Comparison of ENCODE assay signal across 8 cellular contexts in the genomic region with DNA sequence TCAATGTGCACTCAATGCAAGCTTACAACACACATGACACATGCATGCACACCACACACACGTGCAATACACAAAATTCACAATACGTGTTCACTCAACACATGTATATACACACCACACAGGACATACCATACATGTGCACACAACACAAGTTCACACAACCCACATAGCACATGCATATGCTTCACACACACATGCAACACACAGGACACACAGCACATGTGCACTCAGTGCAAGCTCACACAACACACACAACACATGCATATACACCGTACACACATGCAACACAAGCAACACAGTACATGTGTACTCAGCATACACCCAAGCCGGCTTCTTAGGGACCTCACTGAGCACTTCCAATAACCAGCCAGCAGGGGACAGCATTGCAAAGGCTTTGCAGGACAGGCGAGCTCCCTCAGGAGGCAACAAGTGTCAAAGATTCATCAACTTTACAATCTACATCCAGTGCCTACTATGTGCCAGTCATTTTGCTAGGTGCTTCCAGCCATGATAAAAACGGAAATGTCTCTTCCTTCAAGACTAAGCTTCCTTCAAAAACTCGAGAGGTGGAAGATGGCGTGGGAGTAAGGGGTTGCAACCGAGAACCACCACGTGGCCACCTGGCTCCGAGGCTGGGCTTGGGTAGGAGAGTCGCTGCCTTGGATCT.
DNase-seq lines count a peak whose midpoint lies in the region; ATAC-seq and TF ChIP-seq lines count a peak whose summit lies in the region.

No MANE protein-coding gene starts in this region.

- H3K27me3 Mint-ChIP-seq in Caco-2 (ENCODE audit: insufficient read depth, unreplicated experiment), result no peaks in the 10 kb centered on the region

- H3K4me1 ChIP-seq in Caco-2, result peaks cover 40% of the 10 kb centered on the region
- peaks cover 21% of the 10 kb centered on the region for H3K4me1 ChIP-seq in SJCRH30
- peaks cover 10 to 52% (median 27%) of the 10 kb centered on the region in 3 donors for H3K4me1 ChIP-seq in gastroesophageal sphincter
- no peaks in the 10 kb centered on the region for H3K4me1 ChIP-seq in ovary (ENCODE audit: insufficient read depth)
- peaks cover 0 to 7% (median 0%) of the 10 kb centered on the region in 4 donors for H3K4me1 ChIP-seq in tibial nerve

- TF ChIP-seq POLR2A in gastroesophageal sphincter (IDR thresholded peaks at IDR 0.05) (no peak), ovary (IDR thresholded peaks at IDR 0.05) (no peak), tibial nerve (IDR thresholded peaks at IDR 0.05) (no peak)

- DNase-seq in Caco-2, result peak; percentile 87 to 90
- peak; percentile 77 for DNase-seq in GM20000 (ENCODE audit: low spot score)
- DNase-seq in HuH-7.5 (ENCODE audit: low spot score), result peak; percentile 68
- peak; percentile 68 to 87 for DNase-seq in SJCRH30
- DNase-seq in activated effector memory CD4-positive, alpha-beta T cell treated with Interleukin-2 at 50 U/mL for 16 hours, result peak; percentile 53
- DNase-seq in ovary, result peak; percentile 71 to 79 (median 77)
- DNase-seq in tibial nerve (ENCODE audit: low spot score in 2 of 2), result peak; percentile 57 to 79

- H3K36me3 Mint-ChIP-seq in Caco-2 (ENCODE audit: insufficient read depth, unreplicated experiment), result no peaks in the 10 kb centered on the region

- 45 to 51% methylated on average over 7 to 8 of the region's 12 CpGs for WGBS in gastroesophageal sphincter (ENCODE audit: low coverage in 1 of 2), 2 donors
- 24 to 35% (median 25%) methylated on average over 12 of the region's 12 CpGs for WGBS in ovary, 3 donors
- WGBS in tibial nerve, 2 donors, result 47 to 49% methylated on average over 12 of the region's 12 CpGs

- TF ChIP-seq CTCF in Caco-2 (IDR thresholded peaks at IDR 0.05; ENCODE audit: insufficient read depth in 1 of 2, low read depth in 1 of 2, low read length in 1 of 2, severe bottlenecking in 1 of 2, unreplicated experiment in 1 of 2), result peak; percentile 100
- peak; percentile 99 for TF ChIP-seq CTCF in GM20000 (IDR thresholded peaks at IDR 0.05; ENCODE audit: extremely low read depth, missing control alignments)
- peak; percentile 94 to 99 (median 97) for TF ChIP-seq CTCF in gastroesophageal sphincter (IDR thresholded peaks at IDR 0.05)
- TF ChIP-seq CTCF in ovary (IDR thresholded peaks at IDR 0.05), result peak; percentile 87 to 95 (median 95)
- peak; percentile 81 to 92 (median 87) for TF ChIP-seq CTCF in tibial nerve (IDR thresholded peaks at IDR 0.05)

- H3K27me3 ChIP-seq in Caco-2 (replicated peaks; ENCODE audit: control insufficient read depth, insufficient read depth, low read length), result no peaks in the 10 kb centered on the region
- H3K27me3 ChIP-seq in SJCRH30, result no peaks in the 10 kb centered on the region
- H3K27me3 ChIP-seq in gastroesophageal sphincter, result no peaks in the 10 kb centered on the region
- no peaks in the 10 kb centered on the region for H3K27me3 ChIP-seq in ovary
- H3K27me3 ChIP-seq in tibial nerve, result no peaks in the 10 kb centered on the region

- H3K9me3 ChIP-seq in Caco-2 (no peaks in the 10 kb centered on the region), SJCRH30 (replicated peaks) (no peaks in the 10 kb centered on the region), gastroesophageal sphincter (no peaks in the 10 kb centered on the region), ovary (no peaks in the 10 kb centered on the region), tibial nerve (no peaks in the 10 kb centered on the region)

- no peak for ATAC-seq in gastroesophageal sphincter

- H3K4me3 ChIP-seq in Caco-2 (ENCODE audit: low read depth, low read length) (no peak overlapping the region), SJCRH30 (no peak overlapping the region), gastroesophageal sphincter (no peak overlapping the region), ovary (no peak overlapping the region), tibial nerve (no peak overlapping the region)

- no peak for TF ChIP-seq EP300 in gastroesophageal sphincter (IDR thresholded peaks at IDR 0.05)
- TF ChIP-seq EP300 in ovary (IDR thresholded peaks at IDR 0.05), result no peak
- TF ChIP-seq EP300 in tibial nerve (IDR thresholded peaks at IDR 0.05), result no peak

- POLR2A ChIA-PET in Caco-2 (lab: Charles Lee), result interaction anchor here (0.6 kb wide), 1 partner anchor 428 kb away, joined by 3 read pairs; no protein-coding TSS in a partner anchor

- H3K9me3 Mint-ChIP-seq in Caco-2 (ENCODE audit: unreplicated experiment), result no peaks in the 10 kb centered on the region

- no TSS peak for BruUV-seq in Caco-2 (replicated peaks; lab: Mats Ljungman, UMichigan)

- peaks cover 48% of the 10 kb centered on the region for H3K4me1 Mint-ChIP-seq in Caco-2 (ENCODE audit: low read depth, unreplicated experiment)

- intact Hi-C loops in Caco-2 (cut with micrococcal nuclease; ENCODE audit: unreplicated experiment), result loop anchor here (1.0 to 10.0 kb wide), 5 partner anchors 162 to 362 kb away; no protein-coding TSS in a partner anchor
- intact Hi-C loops in ovary (cut with DNase I), result loop anchor here in 3 of 4 donors (10.0 kb wide), 2 partner anchors 237 to 247 kb away; no protein-coding TSS in a partner anchor

- H3K27ac ChIP-seq in SJCRH30 (no peak overlapping the region), gastroesophageal sphincter (no peak overlapping the region), ovary (no peak overlapping the region), tibial nerve (no peak overlapping the region)

- no peaks in the 10 kb centered on the region for H3K36me3 ChIP-seq in Caco-2 (ENCODE audit: control insufficient read depth, insufficient read depth, low read length)
- H3K36me3 ChIP-seq in SJCRH30, result no peaks in the 10 kb centered on the region
- no peaks in the 10 kb centered on the region for H3K36me3 ChIP-seq in gastroesophageal sphincter
- no peaks in the 10 kb centered on the region for H3K36me3 ChIP-seq in ovary
- no peaks in the 10 kb centered on the region for H3K36me3 ChIP-seq in tibial nerve

- no peak overlapping the region for H3K27ac Mint-ChIP-seq in Caco-2 (ENCODE audit: unreplicated experiment)

- no peak overlapping the region for H3K4me3 Mint-ChIP-seq in Caco-2 (ENCODE audit: unreplicated experiment)

- CTCF ChIA-PET in Caco-2 (lab: Charles Lee), result interaction anchor here (0.6 to 2.1 kb wide), 27 partner anchors 9 to 593 kb away, joined by 3 to 31 read pairs (median 3); no protein-coding TSS in a partner anchor
